Comparison of ENCODE assay signal across 9 cellular contexts in the genomic region with DNA sequence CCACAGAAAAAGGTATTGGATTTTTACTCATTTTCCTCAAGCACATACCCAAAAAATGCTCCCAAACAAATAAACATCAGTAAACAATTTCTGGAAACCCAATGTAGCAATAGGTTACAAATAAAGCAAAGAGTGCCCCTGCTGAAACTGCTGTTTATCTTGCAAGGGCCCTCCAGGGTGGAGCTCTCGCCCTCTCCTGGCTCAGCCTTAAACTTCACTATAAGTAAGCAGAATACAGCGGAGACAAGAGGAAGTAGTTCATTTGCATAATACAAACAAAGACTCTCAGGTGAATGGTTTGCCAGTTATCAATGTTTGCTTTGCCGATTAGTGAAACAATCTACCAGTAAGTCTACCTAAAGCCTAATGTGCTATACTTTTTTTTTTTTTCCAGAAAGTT.
DNase-seq lines count a peak whose midpoint lies in the region; ATAC-seq, FAIRE-seq and TF ChIP-seq lines count a peak whose summit lies in the region.
"Had no signal": no experiment of that assay in that cellular context is flagged by ENCODE, and none has a peak within 500 bp of the region (broad histone marks: within the 10 kb centered on the region; RNA-seq: fewer than 3 reads in every experiment).

No MANE protein-coding gene starts in this region.

- intact Hi-C loops in left cardiac atrium (cut with DNase I), result no loop called here

- H3K4me3 Mint-ChIP-seq in activated T-cell treated with anti-CD3 and anti-CD28 coated beads, Interleukin-2, amount 50 U/mL, for 4 hours, result no peak overlapping the region
- H3K4me3 Mint-ChIP-seq: dendritic cell treated with granulocyte-macrophage colony-stimulating factor and Interleukin-4, amounts not matched to agents 40 ng/mL and 50 ng/mL, for 4 days had no signal

- no peaks in the 10 kb centered on the region for H3K36me3 Mint-ChIP-seq in activated T-cell treated with anti-CD3 and anti-CD28 coated beads, Interleukin-2, amount 50 U/mL, for 4 hours (ENCODE audit: insufficient read depth)

- peak; percentile 89 for ATAC-seq in GM19397 (IDR thresholded peaks at IDR 0.05; ENCODE audit: unreplicated experiment)
- peak; percentile 75 for ATAC-seq in HG03469 (IDR thresholded peaks at IDR 0.05; ENCODE audit: unreplicated experiment)
- ATAC-seq in left cardiac atrium, result no peak
- no peak for ATAC-seq in activated T-cell treated with anti-CD3 and anti-CD28 coated beads, Interleukin-2, amount 50 U/mL, for 4 hours

- H3K27me3 Mint-ChIP-seq in activated T-cell treated with anti-CD3 and anti-CD28 coated beads, Interleukin-2, amount 50 U/mL, for 4 hours (ENCODE audit: low read depth), result peaks cover 5% of the 10 kb centered on the region

- H3K4me1 Mint-ChIP-seq in activated T-cell treated with anti-CD3 and anti-CD28 coated beads, Interleukin-2, amount 50 U/mL, for 4 hours (ENCODE audit: low read depth), result no peaks in the 10 kb centered on the region

- no peaks in the 10 kb centered on the region for H3K27me3 ChIP-seq in bronchial epithelial cell (ENCODE audit: control insufficient read depth, insufficient read depth, low read length)

- TF ChIP-seq CTCF in bronchial epithelial cell (IDR thresholded peaks at IDR 0.05; ENCODE audit: insufficient read depth, low read length, severe bottlenecking), result peak; percentile 19

- no peak overlapping the region for H3K4me3 ChIP-seq in bronchial epithelial cell (ENCODE audit: low read depth, low read length)

- peak; percentile 4 for DNase-seq in DMS114 treated with DMSO at 0.1 percent for 48 hours (lab: John Stamatoyannopoulos, UW; ENCODE audit: unreplicated experiment)
- DNase-seq in bronchial epithelial cell (ENCODE audit: low read depth), result peak; percentile 46
- no peak for DNase-seq in left cardiac atrium
- no peak for DNase-seq in activated T-cell treated with anti-CD3 and anti-CD28 coated beads, Interleukin-2, amount 50 U/mL, for 4 hours
- no peak for DNase-seq in kidney glomerular epithelial cell (lab: John Stamatoyannopoulos, UW)
- DNase-seq in NCI-H1092 treated with DMSO at 0.1 percent for 48 hours (lab: John Stamatoyannopoulos, UW), result no peak

- no peak for FAIRE-seq in bronchial epithelial cell (lab: Jason Lieb, UNC)

- H3K9me3 Mint-ChIP-seq in activated T-cell treated with anti-CD3 and anti-CD28 coated beads, Interleukin-2, amount 50 U/mL, for 4 hours, result no peaks in the 10 kb centered on the region

- no peaks in the 10 kb centered on the region for H3K36me3 ChIP-seq in bronchial epithelial cell (ENCODE audit: control insufficient read depth, insufficient read depth, low read length)

Comparison
In these comparisons a context has a peak if more than half of its experiments do, and no peak if none do; other contexts are left out.
1. DNase-seq: peak in DMS114 treated with DMSO at 0.1 percent for 48 hours (single experiment) and bronchial epithelial cell (single experiment); none in left cardiac atrium (single experiment), activated T-cell treated with anti-CD3 and anti-CD28 coated beads, Interleukin-2, amount 50 U/mL, for 4 hours (single experiment), kidney glomerular epithelial cell (single experiment) and NCI-H1092 treated with DMSO at 0.1 percent for 48 hours (single experiment).
2. ATAC-seq: peak in GM19397 (single experiment) and HG03469 (single experiment); none in left cardiac atrium (0 of 2) and activated T-cell treated with anti-CD3 and anti-CD28 coated beads, Interleukin-2, amount 50 U/mL, for 4 hours (0 of 2).